1 cellular context compared by ENCODE assay signal in genomic region chr4:129095811-129096454, GRCh38.
TF ChIP-seq lines count a peak whose summit lies in the region.

Gene C4orf33, plus strand, starts transcription at chr4:129096152. Its CDS starts 6,459 bp downstream, at chr4:129102611.

TF ChIP-seq in GM12878, 131 proteins besides CTCF, POLR2A, EP300 and RAD21 (continued from another document):
- no peak for TF ChIP-seq ZNF687 (IDR thresholded peaks at IDR 0.05)
- peak; percentile 87; the same call in 1 of the 2 replicates for TF ChIP-seq SMAD5 (IDR thresholded peaks at IDR 0.05; ENCODE audit: low read depth)
- no peak for TF ChIP-seq ZNF217 (IDR thresholded peaks at IDR 0.05)
- TF ChIP-seq SP1 (IDR thresholded peaks at IDR 0.05; ENCODE audit: low read depth, low read length), result no peak
- TF ChIP-seq SMARCA5 (IDR thresholded peaks at IDR 0.05), result no peak
- no peak for TF ChIP-seq SUZ12 (IDR thresholded peaks at IDR 0.05; ENCODE audit: unreplicated experiment)
- TF ChIP-seq MXI1 (IDR thresholded peaks at IDR 0.05; ENCODE audit: low read depth, low read length), result peak; percentile 72
- TF ChIP-seq SPI1 (IDR thresholded peaks at IDR 0.05; ENCODE audit: borderline replicate concordance, insufficient read depth, low read depth, low read length), result peak; percentile 95
- no peak for TF ChIP-seq YBX1 (IDR thresholded peaks at IDR 0.05)
- no peak for TF ChIP-seq SMC3 (IDR thresholded peaks at IDR 0.05; ENCODE audit: borderline replicate concordance, low read length)
- no peak for TF ChIP-seq NRF1 (conservative IDR thresholded peaks at IDR 0.05; ENCODE audit: low read depth, low read length)
- TF ChIP-seq ELK1 (IDR thresholded peaks at IDR 0.05; ENCODE audit: low read depth, low read length), result no peak
